11 cellular contexts compared by ENCODE assay signal in genomic region chr4:7581477-7581876, GRCh38.
DNase-seq lines count a peak whose midpoint lies in the region; ATAC-seq lines count a peak whose summit lies in the region.
"Had no signal": no experiment of that assay in that cellular context is flagged by ENCODE, and none has a peak within 500 bp of the region (broad histone marks: within the 10 kb centered on the region; RNA-seq: fewer than 3 reads in every experiment).

No MANE protein-coding gene starts in this region.

- no peak for ATAC-seq in activated naive CD8-positive, alpha-beta T cell treated with anti-CD3 and anti-CD28 coated beads, Interleukin-2, amount 50 U/mL, for 24 hours
- ATAC-seq in GM18498 (IDR thresholded peaks at IDR 0.05; ENCODE audit: unreplicated experiment): no peak
- ATAC-seq: foreskin keratinocyte had no signal

- H3K27ac Mint-ChIP-seq in activated naive CD8-positive, alpha-beta T cell treated with anti-CD3 and anti-CD28 coated beads, Interleukin-2, amount 50 U/mL, for 24 hours: no peak overlapping the region
- H3K27ac Mint-ChIP-seq: naive B cell had no signal

- no peaks in the 10 kb centered on the region for H3K27me3 Mint-ChIP-seq in activated naive CD8-positive, alpha-beta T cell treated with anti-CD3 and anti-CD28 coated beads, Interleukin-2, amount 50 U/mL, for 24 hours
- H3K27me3 Mint-ChIP-seq: naive B cell had no signal

- no peaks in the 10 kb centered on the region for H3K4me1 Mint-ChIP-seq in activated naive CD8-positive, alpha-beta T cell treated with anti-CD3 and anti-CD28 coated beads, Interleukin-2, amount 50 U/mL, for 24 hours
- H3K4me1 Mint-ChIP-seq: naive B cell had no signal

- peak; percentile 11 for DNase-seq in DMS 273 (lab: John Stamatoyannopoulos, UW; ENCODE audit: unreplicated experiment)
- DNase-seq in DMS 273 treated with DMSO at 0.1 percent for 48 hours (lab: John Stamatoyannopoulos, UW): no peak
- DNase-seq in Kasumi-1 (lab: John Stamatoyannopoulos, UW): peak; percentile 1 to 39
- DNase-seq in activated naive CD8-positive, alpha-beta T cell treated with anti-CD3 and anti-CD28 coated beads, Interleukin-2, amount 50 U/mL, for 24 hours: peak; percentile 6
- peak; percentile 45 to 51 for DNase-seq in lung microvascular endothelial cell (ENCODE audit: low read depth in 2 of 2)
- DNase-seq in D341Med (ENCODE audit: low spot score): no peak
- DNase-seq in NCI-H526 treated with DMSO at 0.1 percent for 48 hours (lab: John Stamatoyannopoulos, UW): no peak
- DNase-seq: adrenal gland, foreskin keratinocyte, naive B cell had no signal

- peaks cover 11% of the 10 kb centered on the region for H3K36me3 Mint-ChIP-seq in activated naive CD8-positive, alpha-beta T cell treated with anti-CD3 and anti-CD28 coated beads, Interleukin-2, amount 50 U/mL, for 24 hours (ENCODE audit: low read depth)

- peaks cover 36% of the 10 kb centered on the region for H3K9me3 Mint-ChIP-seq in activated naive CD8-positive, alpha-beta T cell treated with anti-CD3 and anti-CD28 coated beads, Interleukin-2, amount 50 U/mL, for 24 hours

- H3K4me3 Mint-ChIP-seq in activated naive CD8-positive, alpha-beta T cell treated with anti-CD3 and anti-CD28 coated beads, Interleukin-2, amount 50 U/mL, for 24 hours: no peak overlapping the region
- H3K4me3 Mint-ChIP-seq: naive B cell had no signal

Comparison
In these comparisons a context has a peak if more than half of its experiments do, and no peak if none do; other contexts are left out.
1. DNase-seq: peak in DMS 273 (single experiment), Kasumi-1 (2 of 2), activated naive CD8-positive, alpha-beta T cell treated with anti-CD3 and anti-CD28 coated beads, Interleukin-2, amount 50 U/mL, for 24 hours (single experiment) and lung microvascular endothelial cell (2 of 2); none in DMS 273 treated with DMSO at 0.1 percent for 48 hours (single experiment), D341Med (single experiment) and NCI-H526 treated with DMSO at 0.1 percent for 48 hours (single experiment).